ENCODE assay signal across 8 cellular contexts in the genomic region with DNA sequence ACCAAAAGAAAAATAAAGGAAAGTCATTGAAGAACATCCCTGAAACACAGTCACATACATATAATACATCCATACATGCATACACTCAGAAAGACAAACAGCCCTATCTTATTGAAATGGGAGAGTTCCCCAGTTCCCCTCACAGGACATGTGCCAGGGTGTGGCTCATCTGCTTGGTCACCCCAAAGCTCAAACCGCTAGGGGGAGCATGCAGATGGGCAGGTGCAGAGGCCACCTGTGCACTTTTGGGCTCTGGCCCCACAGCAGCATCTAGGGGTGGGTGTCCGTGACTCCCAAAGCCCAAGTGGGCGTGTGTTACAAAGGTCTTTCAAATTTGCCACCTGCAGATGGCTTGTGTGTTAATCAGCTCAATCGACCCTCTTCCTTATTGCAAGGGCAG.
DNase-seq lines count a peak whose midpoint lies in the region; ATAC-seq and TF ChIP-seq lines count a peak whose summit lies in the region.

No MANE protein-coding gene starts in this region.

- H3K4me3 ChIP-seq in DOHH2 (ENCODE audit: low read length), result no peak overlapping the region
- H3K4me3 ChIP-seq in HCT116 (replicated peaks in 1 of 2; ENCODE audit: low read depth in 1 of 2, low read length in 2 of 2), result no peak overlapping the region
- H3K4me3 ChIP-seq in right lobe of liver, result no peak overlapping the region
- H3K4me3 ChIP-seq in testis, result no peak overlapping the region
- no peak overlapping the region for H3K4me3 ChIP-seq in suprapubic skin

- no peaks in the 10 kb centered on the region for H3K36me3 Mint-ChIP-seq in activated CD8-positive, alpha-beta T cell treated with anti-CD3 and anti-CD28 coated beads for 36 hours (ENCODE audit: low read depth)

- peaks cover 2% of the 10 kb centered on the region; the same call in 1 of the 2 replicates for H3K9me3 ChIP-seq in DOHH2 (ENCODE audit: control insufficient read depth, insufficient read depth, low read length)
- no peaks in the 10 kb centered on the region for H3K9me3 ChIP-seq in HCT116 (ENCODE audit: control insufficient read depth in 1 of 2, insufficient read depth in 1 of 2, low read depth in 1 of 2, low read length in 2 of 2)
- no peaks in the 10 kb centered on the region for H3K9me3 ChIP-seq in right lobe of liver
- no peaks in the 10 kb centered on the region for H3K9me3 ChIP-seq in testis
- H3K9me3 ChIP-seq in suprapubic skin, result no peaks in the 10 kb centered on the region

- H3K4me1 Mint-ChIP-seq in activated CD8-positive, alpha-beta T cell treated with anti-CD3 and anti-CD28 coated beads for 36 hours (ENCODE audit: low read depth), result peaks cover 4% of the 10 kb centered on the region

- H3K4me3 Mint-ChIP-seq in activated CD8-positive, alpha-beta T cell treated with anti-CD3 and anti-CD28 coated beads for 36 hours, result no peak overlapping the region

- WGBS in right lobe of liver (ENCODE audit: insufficient coverage, low coverage, low lambda C conversion rate, missing lambda C conversion rate), result 35% methylated on average over 3 of the region's 4 CpGs
- WGBS in testis, 2 donors, result 54 to 60% methylated on average over 4 of the region's 4 CpGs
- WGBS in suprapubic skin, result 25% methylated on average over 2 of the region's 4 CpGs

- no peaks in the 10 kb centered on the region for H3K79me2 ChIP-seq in DOHH2 (ENCODE audit: control insufficient read depth, low read length)
- no peaks in the 10 kb centered on the region for H3K79me2 ChIP-seq in HCT116 (ENCODE audit: insufficient read depth, low read length)

- H3K9me3 Mint-ChIP-seq in activated CD8-positive, alpha-beta T cell treated with anti-CD3 and anti-CD28 coated beads for 36 hours, result peaks cover 3% of the 10 kb centered on the region

- H4K20me1 ChIP-seq in DOHH2 (ENCODE audit: control insufficient read depth, insufficient read depth, low read depth, low read length), result no peaks in the 10 kb centered on the region
- H4K20me1 ChIP-seq in HCT116 (ENCODE audit: insufficient read depth), result no peaks in the 10 kb centered on the region

- H3K27ac ChIP-seq in DOHH2 (ENCODE audit: low read depth, low read length), result no peak overlapping the region
- H3K27ac ChIP-seq in HCT116 (ENCODE audit: low read depth, low read length), result no peak overlapping the region
- no peak overlapping the region for H3K27ac ChIP-seq in right lobe of liver
- H3K27ac ChIP-seq in testis, result no peak overlapping the region
- no peak overlapping the region for H3K27ac ChIP-seq in suprapubic skin

- H3K27me3 ChIP-seq in DOHH2 (ENCODE audit: control insufficient read depth, low read length) (no peaks in the 10 kb centered on the region), HCT116 (ENCODE audit: insufficient read depth, low read length) (peaks cover 2% of the 10 kb centered on the region; the same call in 1 of the 2 replicates), right lobe of liver (no peaks in the 10 kb centered on the region), testis (no peaks in the 10 kb centered on the region), suprapubic skin (no peaks in the 10 kb centered on the region)

- CTCF ChIA-PET in HCT116 (lab: Charles Lee), result interaction anchor here (0.9 to 1.1 kb wide), 2 partner anchors 51 to 322 kb away, joined by 3 read pairs; no protein-coding TSS in a partner anchor
- CTCF ChIA-PET in activated CD8-positive, alpha-beta T cell treated with anti-CD3 and anti-CD28 coated beads for 36 hours (lab: Charles Lee), result interaction anchor here (0.9 to 2.0 kb wide), 8 partner anchors 10 to 338 kb away, joined by 3 to 9 read pairs (median 4); no protein-coding TSS in a partner anchor

- no peak for TF ChIP-seq EP300 in suprapubic skin (IDR thresholded peaks at IDR 0.05)

- no TSS peak for BruUV-seq in HCT116 (replicated peaks; lab: Mats Ljungman, UMichigan)

- H3K36me3 ChIP-seq in DOHH2 (ENCODE audit: control insufficient read depth, low read length) (no peaks in the 10 kb centered on the region), HCT116 (ENCODE audit: control insufficient read depth in 1 of 2, insufficient read depth in 2 of 2, low read length in 2 of 2) (no peaks in the 10 kb centered on the region), right lobe of liver (no peaks in the 10 kb centered on the region), testis (ENCODE audit: low read depth, missing control alignments) (no peaks in the 10 kb centered on the region), suprapubic skin (no peaks in the 10 kb centered on the region)

- H3K4me1 ChIP-seq in DOHH2 (ENCODE audit: control insufficient read depth, low read length) (no peaks in the 10 kb centered on the region), HCT116 (ENCODE audit: control insufficient read depth in 1 of 2, insufficient read depth in 2 of 2, low read length in 2 of 2) (no peaks in the 10 kb centered on the region), right lobe of liver (no peaks in the 10 kb centered on the region), testis (no peaks in the 10 kb centered on the region), suprapubic skin (no peaks in the 10 kb centered on the region)

- TF ChIP-seq RAD21 in HCT116 (IDR thresholded peaks at IDR 0.05; ENCODE audit: low read depth), result peak; percentile 29

- H2AFZ ChIP-seq in HCT116 (ENCODE audit: low read depth, low read length, poor library complexity, severe bottlenecking), result no peak overlapping the region

- peak; percentile 59 for TF ChIP-seq CTCF in DOHH2 (IDR thresholded peaks at IDR 0.05; ENCODE audit: low read depth, low read length, poor library complexity, severe bottlenecking)
- TF ChIP-seq CTCF in HCT116 (IDR thresholded peaks at IDR 0.05 in 2 of 3, conservative IDR thresholded peaks at IDR 0.05 in 1 of 3; ENCODE audit: borderline replicate concordance in 1 of 3, insufficient read depth in 1 of 3, low read depth in 2 of 3, low read length in 2 of 3), result peak; percentile 11 to 63 (median 55); a peak in 4 of 6 replicates
- no peak for TF ChIP-seq CTCF in activated CD8-positive, alpha-beta T cell treated with anti-CD3 and anti-CD28 coated beads for 36 hours (IDR thresholded peaks at IDR 0.05)
- peak; percentile 28 to 49 (median 38) for TF ChIP-seq CTCF in right lobe of liver (IDR thresholded peaks at IDR 0.05)
- TF ChIP-seq CTCF in testis (IDR thresholded peaks at IDR 0.05), result no peak
- TF ChIP-seq CTCF in omental fat pad (IDR thresholded peaks at IDR 0.05), result no peak
- no peak for TF ChIP-seq CTCF in suprapubic skin (IDR thresholded peaks at IDR 0.05)

- ATAC-seq in HCT116 (peak; percentile 91), right lobe of liver (peak; percentile 55 to 73 (median 68)), omental fat pad (ENCODE audit: low FRiP score) (no peak), HG02678 (IDR thresholded peaks at IDR 0.05; ENCODE audit: unreplicated experiment) (no peak)
- ATAC-seq in activated CD8-positive, alpha-beta T cell treated with anti-CD3 and anti-CD28 coated beads for 36 hours, result peak; percentile 66

- no peaks in the 10 kb centered on the region for H3K27me3 Mint-ChIP-seq in activated CD8-positive, alpha-beta T cell treated with anti-CD3 and anti-CD28 coated beads for 36 hours

- no peak for TF ChIP-seq POLR2A in HCT116 (IDR thresholded peaks at IDR 0.05; ENCODE audit: borderline replicate concordance, extremely low read depth, insufficient read depth, insufficient read length)
- no peak for TF ChIP-seq POLR2A in right lobe of liver (IDR thresholded peaks at IDR 0.05)
- TF ChIP-seq POLR2A in testis (IDR thresholded peaks at IDR 0.05), result no peak
- TF ChIP-seq POLR2A in suprapubic skin (IDR thresholded peaks at IDR 0.05), result no peak

- no peaks in the 10 kb centered on the region for H3F3A ChIP-seq in DOHH2 (ENCODE audit: control insufficient read depth, insufficient read depth)

- H3K4me2 ChIP-seq in DOHH2 (ENCODE audit: low read length) (no peak overlapping the region), HCT116 (ENCODE audit: low read length) (no peak overlapping the region)

- DNase-seq in HCT116 (ENCODE audit: low read depth, low spot score) (peak; percentile 10), right lobe of liver (peak in 2 of 3 donors; percentile 34 to 51), testis (no peak), omental fat pad (ENCODE audit: low spot score) (no peak), suprapubic skin (ENCODE audit: low spot score in 2 of 2) (no peak)
- peak; percentile 55 for DNase-seq in activated CD8-positive, alpha-beta T cell treated with anti-CD3 and anti-CD28 coated beads for 36 hours

- no peak overlapping the region for H3K9ac ChIP-seq in HCT116 (ENCODE audit: low read length)

- H3K27ac Mint-ChIP-seq in activated CD8-positive, alpha-beta T cell treated with anti-CD3 and anti-CD28 coated beads for 36 hours, result no peak overlapping the region

- RAD21 ChIA-PET in HCT116 (lab: Charles Lee; ENCODE audit: low non-redundant PET in 1 of 2, low total read pairs in 2 of 2, uncharacterized antibody in 2 of 2, unreplicated experiment in 2 of 2), result no interaction called here

- intact Hi-C loops in HCT116 (cut with micrococcal nuclease), result no loop called here
- intact Hi-C loops in activated CD8-positive, alpha-beta T cell treated with anti-CD3 and anti-CD28 coated beads for 36 hours (cut with micrococcal nuclease), result no loop called here
- intact Hi-C loops in right lobe of liver (cut with DNase I), result loop anchor here in 1 of 2 donors (10.0 kb wide), 1 partner anchor 214 kb away; a partner anchor contains a TSS
- intact Hi-C loops in testis (cut with DNase I; ENCODE audit: low total_unique reads), result no loop called here

- no peaks in the 10 kb centered on the region; the same call in 1 of the 2 replicates for H3K9me2 ChIP-seq in DOHH2 (replicated peaks; ENCODE audit: control insufficient read depth, low read length)
- no peaks in the 10 kb centered on the region for H3K9me2 ChIP-seq in HCT116 (ENCODE audit: insufficient read depth)

- POLR2A ChIA-PET in HCT116 (lab: Charles Lee), result no interaction called here
- POLR2A ChIA-PET in activated CD8-positive, alpha-beta T cell treated with anti-CD3 and anti-CD28 coated beads for 36 hours (lab: Charles Lee), result no interaction called here

TF ChIP-seq in HCT116, 20 proteins besides CTCF, POLR2A, EP300 and RAD21 (continues in another document):
- TF ChIP-seq, protein P1, sequence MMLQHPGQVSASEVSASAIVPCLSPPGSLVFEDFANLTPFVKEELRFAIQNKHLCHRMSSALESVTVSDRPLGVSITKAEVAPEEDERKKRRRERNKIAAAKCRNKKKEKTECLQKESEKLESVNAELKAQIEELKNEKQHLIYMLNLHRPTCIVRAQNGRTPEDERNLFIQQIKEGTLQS (IDR thresholded peaks at IDR 0.05), result no peak
- no peak for TF ChIP-seq EGR1 (IDR thresholded peaks at IDR 0.05; ENCODE audit: low read depth)
- no peak for TF ChIP-seq TCF7L2 (IDR thresholded peaks at IDR 0.05; ENCODE audit: borderline replicate concordance, extremely low read depth, insufficient read depth, insufficient read length)

Comparison
In these comparisons a context has a peak if more than half of its experiments do, and no peak if none do; other contexts are left out.
1. CTCF ChIP-seq: peak in DOHH2 (single experiment), HCT116 (3 of 3) and right lobe of liver (4 of 4); none in activated CD8-positive, alpha-beta T cell treated with anti-CD3 and anti-CD28 coated beads for 36 hours (single experiment), testis (0 of 3), omental fat pad (0 of 3) and suprapubic skin (0 of 2).
2. ATAC-seq: peak in HCT116 (single experiment), activated CD8-positive, alpha-beta T cell treated with anti-CD3 and anti-CD28 coated beads for 36 hours (single experiment) and right lobe of liver (4 of 4); none in omental fat pad (single experiment) and HG02678 (single experiment).
3. DNase-seq: peak in HCT116 (single experiment), activated CD8-positive, alpha-beta T cell treated with anti-CD3 and anti-CD28 coated beads for 36 hours (single experiment) and right lobe of liver (2 of 3); none in testis (single experiment), omental fat pad (single experiment) and suprapubic skin (0 of 2).